Comparison of ENCODE assay signal across 1 cellular context in the genomic region with DNA sequence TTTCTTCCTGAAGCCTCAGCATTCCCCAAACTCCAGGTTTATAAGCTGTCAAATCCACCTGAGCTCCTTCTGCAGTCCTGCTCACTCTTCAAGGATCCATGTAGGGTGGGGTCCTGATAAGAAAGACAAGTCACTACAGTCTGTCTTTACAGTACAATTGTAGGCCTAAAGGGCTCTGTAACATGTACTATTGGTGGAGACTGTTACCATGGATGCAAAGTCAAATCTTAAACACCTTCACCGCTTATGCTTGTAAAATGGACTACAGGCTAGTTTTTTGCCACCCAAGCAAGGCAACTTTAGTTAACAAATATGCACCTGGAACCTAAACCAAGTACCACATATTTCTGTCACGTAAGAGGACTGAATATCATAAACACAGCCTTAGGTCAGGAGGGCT.
TF ChIP-seq lines count a peak whose summit lies in the region.

No MANE protein-coding gene starts in this region.

TF ChIP-seq in A549, 52 proteins besides CTCF, POLR2A, EP300 and RAD21 (continued from another document):
- TF ChIP-seq, protein P1, sequence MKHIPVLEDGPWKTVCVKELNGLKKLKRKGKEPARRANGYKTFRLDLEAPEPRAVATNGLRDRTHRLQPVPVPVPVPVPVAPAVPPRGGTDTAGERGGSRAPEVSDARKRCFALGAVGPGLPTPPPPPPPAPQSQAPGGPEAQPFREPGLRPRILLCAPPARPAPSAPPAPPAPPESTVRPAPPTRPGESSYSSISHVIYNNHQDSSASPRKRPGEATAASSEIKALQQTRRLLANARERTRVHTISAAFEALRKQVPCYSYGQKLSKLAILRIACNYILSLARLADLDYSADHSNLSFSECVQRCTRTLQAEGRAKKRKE (CRISPR knock-in tag; IDR thresholded peaks at IDR 0.05; ENCODE audit: low read depth), result no peak
- TF ChIP-seq TP53 (CRISPR knock-in tag; IDR thresholded peaks at IDR 0.05), result no peak
- TF ChIP-seq ZNF302 (CRISPR knock-in tag; IDR thresholded peaks at IDR 0.05), result no peak
- TF ChIP-seq, protein P2, sequence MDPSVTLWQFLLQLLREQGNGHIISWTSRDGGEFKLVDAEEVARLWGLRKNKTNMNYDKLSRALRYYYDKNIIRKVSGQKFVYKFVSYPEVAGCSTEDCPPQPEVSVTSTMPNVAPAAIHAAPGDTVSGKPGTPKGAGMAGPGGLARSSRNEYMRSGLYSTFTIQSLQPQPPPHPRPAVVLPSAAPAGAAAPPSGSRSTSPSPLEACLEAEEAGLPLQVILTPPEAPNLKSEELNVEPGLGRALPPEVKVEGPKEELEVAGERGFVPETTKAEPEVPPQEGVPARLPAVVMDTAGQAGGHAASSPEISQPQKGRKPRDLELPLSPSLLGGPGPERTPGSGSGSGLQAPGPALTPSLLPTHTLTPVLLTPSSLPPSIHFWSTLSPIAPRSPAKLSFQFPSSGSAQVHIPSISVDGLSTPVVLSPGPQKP (IDR thresholded peaks at IDR 0.05; ENCODE audit: low read depth, low read length), result no peak
- no peak for TF ChIP-seq ESRRA (IDR thresholded peaks at IDR 0.05; ENCODE audit: borderline replicate concordance, low read length)
- TF ChIP-seq, protein P3, sequence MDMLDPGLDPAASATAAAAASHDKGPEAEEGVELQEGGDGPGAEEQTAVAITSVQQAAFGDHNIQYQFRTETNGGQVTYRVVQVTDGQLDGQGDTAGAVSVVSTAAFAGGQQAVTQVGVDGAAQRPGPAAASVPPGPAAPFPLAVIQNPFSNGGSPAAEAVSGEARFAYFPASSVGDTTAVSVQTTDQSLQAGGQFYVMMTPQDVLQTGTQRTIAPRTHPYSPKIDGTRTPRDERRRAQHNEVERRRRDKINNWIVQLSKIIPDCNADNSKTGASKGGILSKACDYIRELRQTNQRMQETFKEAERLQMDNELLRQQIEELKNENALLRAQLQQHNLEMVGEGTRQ (IDR thresholded peaks at IDR 0.05), result no peak
- no peak for TF ChIP-seq NR3C1 (IDR thresholded peaks at IDR 0.05)
- no peak for TF ChIP-seq POLR2AphosphoS2 (conservative IDR thresholded peaks at IDR 0.05; ENCODE audit: low read length)
- no peak for TF ChIP-seq MAFK (IDR thresholded peaks at IDR 0.05; ENCODE audit: partially characterized antibody)
- no peak for TF ChIP-seq FOXS1 (CRISPR knock-in tag; IDR thresholded peaks at IDR 0.05)
- TF ChIP-seq RNF2 (IDR thresholded peaks at IDR 0.05; ENCODE audit: borderline replicate concordance, low read depth), result no peak
- TF ChIP-seq HOXB13 (CRISPR knock-in tag; IDR thresholded peaks at IDR 0.05; ENCODE audit: low read depth), result no peak
- no peak for TF ChIP-seq ZFP36 (IDR thresholded peaks at IDR 0.05; ENCODE audit: borderline replicate concordance, partially characterized antibody)
- no peak for TF ChIP-seq EHMT2 (IDR thresholded peaks at IDR 0.05; ENCODE audit: low read depth)
- no peak for TF ChIP-seq HEYL (CRISPR knock-in tag; IDR thresholded peaks at IDR 0.05)
- TF ChIP-seq EHF (CRISPR knock-in tag; IDR thresholded peaks at IDR 0.05), result no peak
